ENCODE assay signal across 8 cellular contexts in genomic region chr15:28885630-28886430, GRCh38. TPM values are rescaled to one million over a fixed set of nuclear protein-coding genes. Genes with fewer than 3 reads are reported as not detected.
DNase-seq lines count a peak whose midpoint lies in the region; ATAC-seq and TF ChIP-seq lines count a peak whose summit lies in the region.

Gene APBA2, plus strand, starts transcription at chr15:28885974. Its CDS starts 167,911 bp downstream, at chr15:29053885.

- H3K27me3 ChIP-seq in lung (ENCODE audit: control insufficient read depth, insufficient read depth) (peaks cover 6% of the 10 kb centered on the region), subcutaneous abdominal adipose tissue (ENCODE audit: control insufficient read depth in 5 of 5, insufficient read depth in 4 of 5, low read length in 5 of 5) (peaks cover 10 to 31% (median 24%) of the 10 kb centered on the region in 5 donors)

- H3K4me1 ChIP-seq in lung (ENCODE audit: control insufficient read depth in 2 of 2, insufficient read depth in 2 of 2, low read length in 2 of 2) (peaks cover 0 to 9% of the 10 kb centered on the region in 2 donors), subcutaneous abdominal adipose tissue (ENCODE audit: control insufficient read depth in 5 of 5, insufficient read depth in 5 of 5, low read length in 5 of 5) (peaks cover 0 to 13% (median 12%) of the 10 kb centered on the region in 5 donors)

- peak; percentile 49 for ATAC-seq in lung (ENCODE audit: insufficient read depth, low FRiP score)

- WGBS in lung, 2 donors: 0 to 1% methylated on average over 45 to 109 of the region's 109 CpGs

- intact Hi-C loops in posterior vena cava (cut with DNase I): no loop called here

- H3K27ac ChIP-seq in lung (ENCODE audit: low read depth in 1 of 2, low read length in 1 of 2) (no peak within 1 kb of the TSS), subcutaneous abdominal adipose tissue (ENCODE audit: low read depth, low read length) (no peak within 1 kb of the TSS)

- peaks cover 0 to 2% of the 10 kb centered on the region in 2 donors for H3K9me3 ChIP-seq in lung (ENCODE audit: control insufficient read depth in 2 of 2, insufficient read depth in 1 of 2, low read length in 1 of 2)
- H3K9me3 ChIP-seq in subcutaneous abdominal adipose tissue (ENCODE audit: control insufficient read depth in 5 of 5, low read length in 5 of 5): no peaks in the 10 kb centered on the region

- H3K36me3 ChIP-seq in lung (ENCODE audit: control insufficient read depth in 2 of 2, insufficient read depth in 2 of 2, low read length in 2 of 2): no peaks in the 10 kb centered on the region
- H3K36me3 ChIP-seq in subcutaneous abdominal adipose tissue (ENCODE audit: control insufficient read depth in 5 of 5, insufficient read depth in 5 of 5, low read length in 5 of 5): no peaks in the 10 kb centered on the region

- no peak for TF ChIP-seq CTCF in lung (IDR thresholded peaks at IDR 0.05; ENCODE audit: control extremely low read depth, extremely low read depth)

- peak; percentile 30 to 31 for DNase-seq in activated CD4-positive, alpha-beta T cell treated with anti-CD3 and anti-CD28 coated beads for 24 hours (ENCODE audit: low read depth in 2 of 2)
- no peak for DNase-seq in activated CD4-positive, alpha-beta T cell treated with anti-CD3 and anti-CD28 coated beads for 1 hour
- peak; percentile 39 to 48 for DNase-seq in activated CD4-positive, alpha-beta T cell treated with anti-CD3 and anti-CD28 coated beads for 4 hours
- DNase-seq in dermis microvascular lymphatic vessel endothelial cell (ENCODE audit: low read depth in 2 of 2) (peak in 1 of 2 donors; percentile 32), lung (ENCODE audit: low spot score) (no peak), posterior vena cava (ENCODE audit: low spot score) (no peak), MV-4-11 (lab: John Stamatoyannopoulos, UW) (no peak)

- H3K4me3 ChIP-seq in lung: peak within 1 kb of the TSS; percentile 32
- H3K4me3 ChIP-seq in subcutaneous abdominal adipose tissue (ENCODE audit: low read depth in 1 of 5, low read length in 5 of 5): peak within 1 kb of the TSS in 4 of 5 donors; percentile 42 to 59 (median 55)

- H3K9ac ChIP-seq in subcutaneous abdominal adipose tissue (ENCODE audit: low read length in 5 of 5): no peak within 1 kb of the TSS

RNA-seq across cellular contexts. Expression of gene APBA2, which starts in this region (rescaled TPM):
- total RNA-seq in dermis microvascular lymphatic vessel endothelial cell: 22.7 and 44.4 TPM in 2 replicates
- 10 to 100 TPM in 1 of 2 donors, 1 to 10 TPM in 1; 5.2 to 18.3 TPM for total RNA-seq in lung
- polyA plus RNA-seq in lung: 1 to 10 TPM; 1.6 to 3.7 TPM
- total RNA-seq in posterior vena cava: 1 to 10 TPM; 2.7 to 4.0 TPM

Comparison
In these comparisons a context has a peak if more than half of its experiments do, and no peak if none do; other contexts are left out.
1. DNase-seq: peak in activated CD4-positive, alpha-beta T cell treated with anti-CD3 and anti-CD28 coated beads for 24 hours (2 of 2) and activated CD4-positive, alpha-beta T cell treated with anti-CD3 and anti-CD28 coated beads for 4 hours (2 of 2); none in activated CD4-positive, alpha-beta T cell treated with anti-CD3 and anti-CD28 coated beads for 1 hour (single experiment), lung (single experiment), posterior vena cava (single experiment) and MV-4-11 (single experiment).